In the genomic region with DNA sequence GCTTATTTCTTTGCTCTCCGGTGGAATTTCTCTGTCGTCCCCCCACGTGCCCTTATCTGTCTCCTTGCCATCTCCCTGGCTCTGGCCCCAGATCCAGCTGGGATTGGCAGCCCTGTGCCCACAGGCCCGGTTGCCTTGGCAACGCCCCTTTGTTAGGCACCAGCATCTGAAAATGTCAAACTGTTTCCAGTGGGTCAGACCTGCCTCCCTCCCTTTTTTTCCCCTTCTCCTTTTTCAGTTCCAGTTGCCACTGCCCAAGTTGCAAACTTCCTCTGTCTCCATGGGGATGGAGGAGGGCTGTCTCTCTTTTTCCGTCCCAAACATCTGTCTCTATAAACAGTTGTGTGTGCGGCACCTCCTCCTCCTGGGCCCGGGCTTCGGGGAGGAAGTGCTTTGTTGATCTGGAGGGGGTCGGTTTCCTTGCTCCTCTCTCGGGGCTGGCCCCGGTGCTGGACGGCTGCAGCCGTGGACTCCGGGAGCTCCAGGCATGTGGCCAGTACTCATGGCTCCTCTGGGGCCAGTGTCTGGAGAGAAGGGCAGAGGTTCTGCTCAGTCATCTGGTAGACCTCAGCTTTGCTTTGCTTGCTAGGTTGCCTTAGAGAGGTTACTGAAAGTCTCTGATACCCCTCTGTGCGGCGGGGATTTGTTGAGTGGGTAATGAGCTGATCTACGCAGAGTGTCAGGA, we compare ENCODE assay signal across 8 cellular contexts. TPM values are rescaled to one million over a fixed set of nuclear protein-coding genes. Genes with fewer than 3 reads are reported as not detected.
DNase-seq lines count a peak whose midpoint lies in the region; ATAC-seq and TF ChIP-seq lines count a peak whose summit lies in the region.

No MANE protein-coding gene starts in this region.

- H3K36me3 ChIP-seq in gastroesophageal sphincter: no peaks in the 10 kb centered on the region

- H3K36me3 Mint-ChIP-seq in activated CD8-positive, alpha-beta T cell treated with anti-CD3 and anti-CD28 coated beads, Interleukin-2, amount 10 ng/mL, durations not matched to agents 7 days and 5 days (ENCODE audit: low read depth): no peaks in the 10 kb centered on the region

- POLR2A ChIA-PET in activated CD8-positive, alpha-beta T cell treated with anti-CD3 and anti-CD28 coated beads, Interleukin-2, amount 10 ng/mL, durations not matched to agents 7 days and 5 days (lab: Charles Lee): no interaction called here

- no peaks in the 10 kb centered on the region for H3K9me3 Mint-ChIP-seq in activated CD8-positive, alpha-beta T cell treated with anti-CD3 and anti-CD28 coated beads, Interleukin-2, amount 10 ng/mL, durations not matched to agents 7 days and 5 days (ENCODE audit: insufficient read depth)

- TF ChIP-seq EP300 in gastroesophageal sphincter (IDR thresholded peaks at IDR 0.05): no peak

- WGBS in gastroesophageal sphincter (ENCODE audit: low coverage in 1 of 2), 2 donors: 0 to 3% methylated on average over 8 to 10 of the region's 18 CpGs

- no peaks in the 10 kb centered on the region for H3K27me3 Mint-ChIP-seq in activated CD8-positive, alpha-beta T cell treated with anti-CD3 and anti-CD28 coated beads, Interleukin-2, amount 10 ng/mL, durations not matched to agents 7 days and 5 days (ENCODE audit: low read depth)

- H3K27ac Mint-ChIP-seq in activated CD8-positive, alpha-beta T cell treated with anti-CD3 and anti-CD28 coated beads, Interleukin-2, amount 10 ng/mL, durations not matched to agents 7 days and 5 days: peak overlapping the region; percentile 32

- peak overlapping the region in 1 of 2 donors; percentile 25 for H3K4me3 ChIP-seq in gastroesophageal sphincter

- TF ChIP-seq POLR2A in gastroesophageal sphincter (IDR thresholded peaks at IDR 0.05): peak; percentile 51 to 58

- H3K4me1 ChIP-seq in gastroesophageal sphincter: peaks cover 0 to 47% (median 24%) of the 10 kb centered on the region in 3 donors

- DNase-seq in COR-L47 (lab: John Stamatoyannopoulos, UW): peak; percentile 79
- peak; percentile 99 for DNase-seq in Kasumi-1 (lab: John Stamatoyannopoulos, UW)
- no peak for DNase-seq in activated CD8-positive, alpha-beta T cell treated with anti-CD3 and anti-CD28 coated beads, Interleukin-2, amount 10 ng/mL, durations not matched to agents 7 days and 5 days
- peak; percentile 77 for DNase-seq in omental fat pad (ENCODE audit: low spot score)
- DNase-seq in kidney glomerular epithelial cell (lab: John Stamatoyannopoulos, UW): no peak

- peak overlapping the region; percentile 78 to 95 (median 88) for H3K27ac ChIP-seq in gastroesophageal sphincter

- TF ChIP-seq CTCF in gastroesophageal sphincter (IDR thresholded peaks at IDR 0.05) (no peak), omental fat pad (IDR thresholded peaks at IDR 0.05) (no peak)

- H3K9me3 ChIP-seq in gastroesophageal sphincter: no peaks in the 10 kb centered on the region

- CTCF ChIA-PET in activated CD8-positive, alpha-beta T cell treated with anti-CD3 and anti-CD28 coated beads, Interleukin-2, amount 10 ng/mL, durations not matched to agents 7 days and 5 days (lab: Charles Lee): interaction anchor here (0.7 kb wide), 1 partner anchor 36 kb away, joined by 3 read pairs; no protein-coding TSS in a partner anchor

- peak; percentile 66 for ATAC-seq in activated CD8-positive, alpha-beta T cell treated with anti-CD3 and anti-CD28 coated beads, Interleukin-2, amount 10 ng/mL, durations not matched to agents 7 days and 5 days
- ATAC-seq in gastroesophageal sphincter (peak; percentile 84), omental fat pad (ENCODE audit: low FRiP score) (peak; percentile 38), GM19455 (IDR thresholded peaks at IDR 0.05; ENCODE audit: unreplicated experiment) (no peak), GM19324 (IDR thresholded peaks at IDR 0.05; ENCODE audit: low FRiP score, unreplicated experiment) (no peak)

- H3K4me3 Mint-ChIP-seq in activated CD8-positive, alpha-beta T cell treated with anti-CD3 and anti-CD28 coated beads, Interleukin-2, amount 10 ng/mL, durations not matched to agents 7 days and 5 days: no peak overlapping the region

- H3K4me1 Mint-ChIP-seq in activated CD8-positive, alpha-beta T cell treated with anti-CD3 and anti-CD28 coated beads, Interleukin-2, amount 10 ng/mL, durations not matched to agents 7 days and 5 days (ENCODE audit: low read depth): peaks cover 19% of the 10 kb centered on the region

- H3K27me3 ChIP-seq in gastroesophageal sphincter: no peaks in the 10 kb centered on the region

RNA-seq across cellular contexts. Expression of a gene that starts 35.3 kb away (rescaled TPM):
- total RNA-seq in activated CD8-positive, alpha-beta T cell treated with anti-CD3 and anti-CD28 coated beads, Interleukin-2, amount 10 ng/mL, durations not matched to agents 7 days and 5 days: 1 to 10 TPM; 9.1 TPM
- total RNA-seq in gastroesophageal sphincter: 100 to 1,000 TPM in 1 of 4 donors, 10 to 100 TPM in 3; 11.5 to 423 (median 38.2) TPM
- total RNA-seq in omental fat pad: 1,000 to 10,000 TPM in 1 of 4 donors, 100 to 1,000 TPM in 3; 186 to 1,117 (median 634) TPM

RNA-seq across cellular contexts. Expression of a gene that starts 53.9 kb away (rescaled TPM):
- 10 to 100 TPM; 46.5 to 51.0 TPM for total RNA-seq in activated CD8-positive, alpha-beta T cell treated with anti-CD3 and anti-CD28 coated beads, Interleukin-2, amount 10 ng/mL, durations not matched to agents 7 days and 5 days
- 10 to 100 TPM; 24.1 to 53.0 (median 38.8) TPM for total RNA-seq in gastroesophageal sphincter
- 10 to 100 TPM; 25.8 to 97.2 (median 70.2) TPM for total RNA-seq in omental fat pad

Comparison
In these comparisons a context has a peak if more than half of its experiments do, and no peak if none do; other contexts are left out.
1. DNase-seq: peak in COR-L47 (single experiment), Kasumi-1 (2 of 2) and omental fat pad (single experiment); none in activated CD8-positive, alpha-beta T cell treated with anti-CD3 and anti-CD28 coated beads, Interleukin-2, amount 10 ng/mL, durations not matched to agents 7 days and 5 days (single experiment) and kidney glomerular epithelial cell (single experiment).
2. ATAC-seq: peak in activated CD8-positive, alpha-beta T cell treated with anti-CD3 and anti-CD28 coated beads, Interleukin-2, amount 10 ng/mL, durations not matched to agents 7 days and 5 days (single experiment), gastroesophageal sphincter (single experiment) and omental fat pad (single experiment); none in GM19455 (single experiment) and GM19324 (single experiment).